ENCODE assay signal across 8 cellular contexts in genomic region chr1:151832318-151832984, GRCh38.
DNase-seq lines count a peak whose midpoint lies in the region; ATAC-seq and TF ChIP-seq lines count a peak whose summit lies in the region.

No MANE protein-coding gene starts in this region.

- H3K4me3 ChIP-seq in fibroblast of pulmonary artery (replicated peaks; ENCODE audit: low read depth, low read length) (no peak overlapping the region), retinal pigment epithelial cell (ENCODE audit: low read length) (no peak overlapping the region)

- peak; percentile 23 for DNase-seq in EH (ENCODE audit: low read depth)
- DNase-seq in NCI-H510A treated with DMSO at 0.1 percent for 48 hours (lab: John Stamatoyannopoulos, UW), result peak; percentile 89
- peak; percentile 69 for DNase-seq in fibroblast of pulmonary artery (ENCODE audit: low read depth)
- DNase-seq in retinal pigment epithelial cell (ENCODE audit: low read depth), result peak; percentile 52

- TF ChIP-seq CTCF in fibroblast of pulmonary artery (IDR thresholded peaks at IDR 0.05; ENCODE audit: low read length, missing control alignments) (no peak), retinal pigment epithelial cell (conservative IDR thresholded peaks at IDR 0.05; ENCODE audit: low read depth, low read length) (no peak)

- no peak for ATAC-seq in HG02840 (IDR thresholded peaks at IDR 0.05; ENCODE audit: low FRiP score, unreplicated experiment)
- ATAC-seq in HG03280 (IDR thresholded peaks at IDR 0.05; ENCODE audit: unreplicated experiment), result no peak
- no peak for ATAC-seq in GM18502 (IDR thresholded peaks at IDR 0.05; ENCODE audit: poor library complexity, unreplicated experiment)
- no peak for ATAC-seq in HG03342 (IDR thresholded peaks at IDR 0.05; ENCODE audit: unreplicated experiment)

Comparison
In these comparisons a context has a peak if more than half of its experiments do, and no peak if none do; other contexts are left out.
1. DNase-seq: peak in every context shown above with its lines; median percentile 89 in NCI-H510A treated with DMSO at 0.1 percent for 48 hours; 69 in fibroblast of pulmonary artery; 52 in retinal pigment epithelial cell; 23 in EH.